In the genomic region with DNA sequence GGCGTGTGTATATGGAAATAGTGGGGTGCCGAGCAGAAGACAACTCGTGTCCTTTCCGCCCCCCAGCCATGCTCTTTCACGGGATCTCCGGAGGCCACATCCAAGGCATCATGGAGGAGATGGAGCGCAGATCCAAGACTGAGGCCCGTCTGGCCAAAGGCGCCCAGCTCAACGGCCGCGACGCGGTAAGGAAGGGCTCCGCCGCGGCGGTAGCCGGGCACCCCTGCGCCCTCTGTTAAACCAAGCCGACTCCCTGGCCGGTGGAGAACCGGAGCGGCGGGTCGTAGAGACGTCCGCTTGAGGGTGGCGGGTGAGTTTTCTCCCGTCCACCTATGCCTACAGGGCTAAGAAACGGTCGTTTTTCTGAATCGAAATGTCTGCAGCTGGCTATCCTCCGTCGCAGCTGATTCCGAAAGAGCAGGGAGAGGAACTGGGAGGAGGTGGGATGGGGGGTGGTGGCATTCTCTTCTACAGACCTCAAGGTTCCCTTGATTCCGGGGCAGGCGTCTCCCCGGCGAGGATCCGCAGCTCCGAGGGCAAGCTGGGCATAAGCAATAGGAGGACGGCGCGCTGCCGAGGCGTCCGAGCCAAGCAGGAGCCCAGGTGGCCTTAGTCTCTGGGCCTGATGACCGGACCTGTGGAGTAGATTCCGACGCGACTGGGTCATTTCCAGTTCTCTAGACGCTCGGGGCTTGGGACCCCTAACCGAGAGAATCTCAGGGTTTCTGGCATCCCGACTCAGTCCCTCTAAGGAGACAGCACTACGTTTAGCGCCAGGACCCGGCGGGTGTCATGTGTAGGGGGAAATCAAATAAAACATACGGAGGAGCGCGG, we compare ENCODE assay signal across 8 cellular contexts. TPM values are rescaled to one million over a fixed set of nuclear protein-coding genes. Genes with fewer than 3 reads are reported as not detected.
A peak's percentile ranks its signal among the peaks of the same experiment; 100 is the strongest.
DNase-seq lines count a peak whose midpoint lies in the region; ATAC-seq and TF ChIP-seq lines count a peak whose summit lies in the region.

No MANE protein-coding gene starts in this region.

- H3K27ac Mint-ChIP-seq in activated CD4-positive, alpha-beta T cell treated with anti-CD3 and anti-CD28 coated beads, Interleukin-2, amount 10 ng/mL, durations not matched to agents 24 days and 14 days, result peak overlapping the region; percentile 63
- peak overlapping the region; percentile 54 for H3K27ac Mint-ChIP-seq in activated CD8-positive, alpha-beta T cell treated with anti-CD3 and anti-CD28 coated beads, Interleukin-2, amount 10 ng/mL, durations not matched to agents 7 days and 5 days
- H3K27ac Mint-ChIP-seq in stimulated activated effector memory CD8-positive, alpha-beta T cell treated with anti-CD3 and anti-CD28 coated beads, Interleukin-12 subunit alpha, Interleukin-12 subunit beta, amount 100 ng/mL, for 72 hours, result no peak overlapping the region

- ATAC-seq in activated CD8-positive, alpha-beta T cell treated with anti-CD3 and anti-CD28 coated beads, Interleukin-2, amount 10 ng/mL, durations not matched to agents 7 days and 5 days, result peak; percentile 32
- ATAC-seq in stimulated activated effector memory CD8-positive, alpha-beta T cell treated with anti-CD3 and anti-CD28 coated beads, Interleukin-12 subunit alpha, Interleukin-12 subunit beta, amount 100 ng/mL, for 72 hours, result peak; percentile 46
- no peak for ATAC-seq in GM19324 (IDR thresholded peaks at IDR 0.05; ENCODE audit: low FRiP score, unreplicated experiment)

- H3K4me3 Mint-ChIP-seq in activated CD4-positive, alpha-beta T cell treated with anti-CD3 and anti-CD28 coated beads, Interleukin-2, amount 10 ng/mL, durations not matched to agents 24 days and 14 days, result peak overlapping the region; percentile 80
- peak overlapping the region; percentile 73 for H3K4me3 Mint-ChIP-seq in activated CD8-positive, alpha-beta T cell treated with anti-CD3 and anti-CD28 coated beads, Interleukin-2, amount 10 ng/mL, durations not matched to agents 7 days and 5 days
- H3K4me3 Mint-ChIP-seq in stimulated activated effector memory CD8-positive, alpha-beta T cell treated with anti-CD3 and anti-CD28 coated beads, Interleukin-12 subunit alpha, Interleukin-12 subunit beta, amount 100 ng/mL, for 72 hours, result peak overlapping the region; percentile 75

- H3K4me1 Mint-ChIP-seq in activated CD4-positive, alpha-beta T cell treated with anti-CD3 and anti-CD28 coated beads, Interleukin-2, amount 10 ng/mL, durations not matched to agents 24 days and 14 days, result peaks cover 57% of the 10 kb centered on the region
- peaks cover 76% of the 10 kb centered on the region for H3K4me1 Mint-ChIP-seq in activated CD8-positive, alpha-beta T cell treated with anti-CD3 and anti-CD28 coated beads, Interleukin-2, amount 10 ng/mL, durations not matched to agents 7 days and 5 days (ENCODE audit: low read depth)
- peaks cover 73% of the 10 kb centered on the region for H3K4me1 Mint-ChIP-seq in stimulated activated effector memory CD8-positive, alpha-beta T cell treated with anti-CD3 and anti-CD28 coated beads, Interleukin-12 subunit alpha, Interleukin-12 subunit beta, amount 100 ng/mL, for 72 hours

- peak; percentile 73 for DNase-seq in activated CD4-positive, alpha-beta T cell treated with anti-CD3 and anti-CD28 coated beads, Interleukin-2, amount 10 ng/mL, durations not matched to agents 24 days and 14 days
- no peak for DNase-seq in activated CD4-positive, alpha-beta T cell treated with anti-CD3 and anti-CD28 coated beads for 4 hours
- DNase-seq in activated CD8-positive, alpha-beta T cell treated with anti-CD3 and anti-CD28 coated beads, Interleukin-2, amount 10 ng/mL, durations not matched to agents 7 days and 5 days, result no peak
- DNase-seq in hepatocyte (ENCODE audit: low spot score) (no peak), H4 (ENCODE audit: low spot score) (no peak), NCI-H2171 treated with DMSO at 0.1 percent for 48 hours (lab: John Stamatoyannopoulos, UW) (no peak)
- DNase-seq in stimulated activated effector memory CD8-positive, alpha-beta T cell treated with anti-CD3 and anti-CD28 coated beads, Interleukin-12 subunit alpha, Interleukin-12 subunit beta, amount 100 ng/mL, for 72 hours (ENCODE audit: low spot score in 2 of 2), result no peak

- H3K79me2 ChIP-seq in hepatocyte, result no peaks in the 10 kb centered on the region

- H3K27me3 Mint-ChIP-seq in activated CD4-positive, alpha-beta T cell treated with anti-CD3 and anti-CD28 coated beads, Interleukin-2, amount 10 ng/mL, durations not matched to agents 24 days and 14 days, result peaks cover 98% of the 10 kb centered on the region
- peaks cover 95% of the 10 kb centered on the region for H3K27me3 Mint-ChIP-seq in activated CD8-positive, alpha-beta T cell treated with anti-CD3 and anti-CD28 coated beads, Interleukin-2, amount 10 ng/mL, durations not matched to agents 7 days and 5 days (ENCODE audit: low read depth)

- POLR2A ChIA-PET in activated CD8-positive, alpha-beta T cell treated with anti-CD3 and anti-CD28 coated beads, Interleukin-2, amount 10 ng/mL, durations not matched to agents 7 days and 5 days (lab: Charles Lee), result no interaction called here

- H3K36me3 Mint-ChIP-seq in activated CD4-positive, alpha-beta T cell treated with anti-CD3 and anti-CD28 coated beads, Interleukin-2, amount 10 ng/mL, durations not matched to agents 24 days and 14 days (ENCODE audit: low read depth), result no peaks in the 10 kb centered on the region
- H3K36me3 Mint-ChIP-seq in activated CD8-positive, alpha-beta T cell treated with anti-CD3 and anti-CD28 coated beads, Interleukin-2, amount 10 ng/mL, durations not matched to agents 7 days and 5 days (ENCODE audit: low read depth), result peaks cover 3% of the 10 kb centered on the region
- H3K36me3 Mint-ChIP-seq in stimulated activated effector memory CD8-positive, alpha-beta T cell treated with anti-CD3 and anti-CD28 coated beads, Interleukin-12 subunit alpha, Interleukin-12 subunit beta, amount 100 ng/mL, for 72 hours, result peaks cover 5% of the 10 kb centered on the region

- H3K4me2 ChIP-seq in hepatocyte, result peak overlapping the region; percentile 88

- H4K20me1 ChIP-seq in hepatocyte (ENCODE audit: insufficient read depth, poor library complexity, severe bottlenecking), result no peaks in the 10 kb centered on the region

- no peaks in the 10 kb centered on the region for H3K36me3 ChIP-seq in hepatocyte (replicated peaks; ENCODE audit: insufficient read depth, low read depth)

- no peak for TF ChIP-seq CTCF in hepatocyte (IDR thresholded peaks at IDR 0.05; ENCODE audit: poor library complexity)

- H3K9me3 ChIP-seq in hepatocyte (ENCODE audit: low read depth), result no peaks in the 10 kb centered on the region

- peaks cover 5% of the 10 kb centered on the region for H3K9me3 Mint-ChIP-seq in activated CD4-positive, alpha-beta T cell treated with anti-CD3 and anti-CD28 coated beads, Interleukin-2, amount 10 ng/mL, durations not matched to agents 24 days and 14 days
- no peaks in the 10 kb centered on the region for H3K9me3 Mint-ChIP-seq in activated CD8-positive, alpha-beta T cell treated with anti-CD3 and anti-CD28 coated beads, Interleukin-2, amount 10 ng/mL, durations not matched to agents 7 days and 5 days (ENCODE audit: insufficient read depth)
- H3K9me3 Mint-ChIP-seq in stimulated activated effector memory CD8-positive, alpha-beta T cell treated with anti-CD3 and anti-CD28 coated beads, Interleukin-12 subunit alpha, Interleukin-12 subunit beta, amount 100 ng/mL, for 72 hours, result no peaks in the 10 kb centered on the region

- H2AFZ ChIP-seq in hepatocyte, result peak overlapping the region; percentile 47

- intact Hi-C loops in activated CD4-positive, alpha-beta T cell treated with anti-CD3 and anti-CD28 coated beads, Interleukin-2, amount 10 ng/mL, durations not matched to agents 24 days and 14 days (cut with micrococcal nuclease), result loop anchor here (1.0 to 10.0 kb wide), 5 partner anchors 8 to 549 kb away; partner anchors contain the start of gene DENND1B

- H3K4me1 ChIP-seq in hepatocyte (ENCODE audit: insufficient read depth), result peaks cover 30% of the 10 kb centered on the region

- H3K9me2 ChIP-seq in hepatocyte (replicated peaks; ENCODE audit: insufficient read depth), result no peaks in the 10 kb centered on the region

- CTCF ChIA-PET in activated CD8-positive, alpha-beta T cell treated with anti-CD3 and anti-CD28 coated beads, Interleukin-2, amount 10 ng/mL, durations not matched to agents 7 days and 5 days (lab: Charles Lee), result interaction anchor here (0.7 to 6.9 kb wide), 7 partner anchors 9 to 548 kb away, joined by 3 to 64 read pairs (median 3); partner anchors contain the start of gene C1orf53

- 2% methylated on average over 52 of the region's 63 CpGs for WGBS in hepatocyte (ENCODE audit: low lambda C conversion rate, missing lambda C conversion rate)

- no peak overlapping the region for H3K27ac ChIP-seq in hepatocyte

- peak overlapping the region; percentile 7 for H3K4me3 ChIP-seq in hepatocyte

- H3K27me3 ChIP-seq in hepatocyte, result peaks cover 100% of the 10 kb centered on the region

RNA-seq across cellular contexts. Expression of gene LHX9, which starts 0.9 kb away (rescaled TPM):
- total RNA-seq in activated CD4-positive, alpha-beta T cell treated with anti-CD3 and anti-CD28 coated beads, Interleukin-2, amount 10 ng/mL, durations not matched to agents 24 days and 14 days, result 0.02 and 0.05 TPM in 2 replicates
- total RNA-seq in activated CD8-positive, alpha-beta T cell treated with anti-CD3 and anti-CD28 coated beads, Interleukin-2, amount 10 ng/mL, durations not matched to agents 7 days and 5 days, result not detected
- total RNA-seq in hepatocyte, result not detected in 2 replicates
- 0.34 TPM in 1 of 2 replicates, not detected in the other for polyA plus RNA-seq in hepatocyte
- 0.39 and 1.0 TPM in 2 replicates for total RNA-seq in H4 (2014; rRNA removed; shearing (Covaris generic))

RNA-seq across cellular contexts. Expression of gene C1orf53, which starts 15.6 kb away (rescaled TPM):
- total RNA-seq in activated CD4-positive, alpha-beta T cell treated with anti-CD3 and anti-CD28 coated beads, Interleukin-2, amount 10 ng/mL, durations not matched to agents 24 days and 14 days, result 1.0 and 1.3 TPM in 2 replicates
- under 1 TPM; 0.68 to 0.97 TPM for total RNA-seq in activated CD8-positive, alpha-beta T cell treated with anti-CD3 and anti-CD28 coated beads, Interleukin-2, amount 10 ng/mL, durations not matched to agents 7 days and 5 days
- total RNA-seq in hepatocyte, result 9.0 and 25.3 TPM in 2 replicates
- 14.4 and 15.7 TPM in 2 replicates for polyA plus RNA-seq in hepatocyte
- total RNA-seq in H4 (2014; rRNA removed; shearing (Covaris generic)), result 3.3 and 8.6 TPM in 2 replicates
